8 cellular contexts compared by ENCODE assay signal in the genomic region with DNA sequence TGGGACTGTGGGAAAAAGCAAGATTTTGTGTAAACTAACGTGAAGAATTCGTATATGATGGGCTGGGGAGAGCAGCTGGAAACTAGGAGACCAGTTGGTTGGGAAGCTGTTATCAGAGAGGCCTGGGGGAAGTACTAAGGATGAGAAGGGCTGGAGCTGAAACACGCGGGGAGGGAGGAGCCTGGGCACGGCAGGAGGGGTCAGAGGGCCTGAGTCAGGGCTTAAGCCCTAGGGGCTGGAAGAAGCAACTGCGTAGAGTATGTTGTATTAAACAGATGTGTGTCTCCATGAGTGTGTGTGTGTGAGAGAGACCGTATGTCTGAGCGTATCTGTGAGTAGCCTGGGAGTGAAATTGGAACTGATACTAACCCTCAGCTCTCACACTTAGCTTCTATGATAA. TPM values are rescaled to one million over a fixed set of nuclear protein-coding genes. Genes with fewer than 3 reads are reported as not detected.
DNase-seq lines count a peak whose midpoint lies in the region; ATAC-seq, FAIRE-seq and TF ChIP-seq lines count a peak whose summit lies in the region.

No MANE protein-coding gene starts in this region.

- no peak for TF ChIP-seq EP300 in K562 (IDR thresholded peaks at IDR 0.05; ENCODE audit: low read length)

- in situ Hi-C loops in K562 (cut with MboI) = no loop called here

- H2AFZ ChIP-seq in K562 (ENCODE audit: low read depth, low read length) = no peak overlapping the region

- no peak overlapping the region for H3K4me2 ChIP-seq in K562 (ENCODE audit: insufficient read depth, low read length)

- intact Hi-C loops in K562 (cut with micrococcal nuclease) = loop anchor here (10.0 kb wide), 1 partner anchor 215 kb away; no protein-coding TSS in a partner anchor

- no TSS peak for BruUV-seq in K562 (replicated peaks; lab: Mats Ljungman, UMichigan)

- 16% methylated on average over 8 of the region's 8 CpGs for WGBS in K562 (ENCODE audit: insufficient coverage, low coverage, missing lambda C conversion rate)

- DNase-seq in activated CD4-positive, alpha-beta T cell treated with anti-CD3 and anti-CD28 coated beads for 48 hours = peak; percentile 38
- DNase-seq in activated CD4-positive, alpha-beta T cell treated with anti-CD3 and anti-CD28 coated beads for 4 hours = no peak
- DNase-seq in NCI-H510A treated with DMSO at 0.1 percent for 48 hours (lab: John Stamatoyannopoulos, UW) (peak; percentile 26), K562 (ENCODE audit: extremely low read depth in 1 of 4, low spot score in 3 of 4) (peak; percentile 51 to 69 (median 58)), retina (peak; percentile 38), NCI-H1694 treated with DMSO at 0.1 percent for 48 hours (lab: John Stamatoyannopoulos, UW) (no peak)

- peak; percentile 61 for FAIRE-seq in K562 (lab: Jason Lieb, UNC)

- H3K9ac ChIP-seq in K562 (ENCODE audit: insufficient read depth in 1 of 2, low read depth in 2 of 2, low read length in 2 of 2) = no peak overlapping the region

- H4K20me1 ChIP-seq in K562 (replicated peaks; ENCODE audit: control insufficient read depth, insufficient read depth, low read length) = no peaks in the 10 kb centered on the region

- peaks cover 15 to 37% of the 10 kb centered on the region in 2 experiments for H3K27me3 ChIP-seq in K562 (ENCODE audit: control insufficient read depth in 2 of 2, insufficient read depth in 2 of 2, low read length in 2 of 2)

- peak; percentile 94 for ATAC-seq in K562
- ATAC-seq in GM18502 (IDR thresholded peaks at IDR 0.05; ENCODE audit: poor library complexity, unreplicated experiment) = no peak
- no peak for ATAC-seq in HG03342 (IDR thresholded peaks at IDR 0.05; ENCODE audit: unreplicated experiment)

- POLR2A ChIA-PET in K562 (lab: Yijun Ruan, JAX) = interaction anchor here (0.5 to 0.7 kb wide), 2 partner anchors 23 to 102 kb away, joined by 3 to 5 read pairs; no protein-coding TSS in a partner anchor

- no peak overlapping the region for H3K27ac ChIP-seq in K562 (ENCODE audit: extremely low read depth, low read depth, low read length)

- no peaks in the 10 kb centered on the region for H3K79me2 ChIP-seq in K562 (ENCODE audit: control insufficient read depth, insufficient read depth, low read length)

- no peaks in the 10 kb centered on the region for H3K9me3 ChIP-seq in K562 (replicated peaks; ENCODE audit: control insufficient read depth, insufficient read depth, low read depth, low read length)

- TF ChIP-seq POLR2A in K562 (conservative IDR thresholded peaks at IDR 0.05) = no peak

- H3K4me3 ChIP-seq in K562 = no peak overlapping the region

- no peak for TF ChIP-seq CTCF in K562 (IDR thresholded peaks at IDR 0.05 in 2 of 3, conservative IDR thresholded peaks at IDR 0.05 in 1 of 3; ENCODE audit: insufficient read depth in 2 of 3, low read depth in 1 of 3, low read length in 3 of 3)

- no peak for TF ChIP-seq RAD21 in K562 (CRISPR knock-in tag; conservative IDR thresholded peaks at IDR 0.05 in 1 of 2, IDR thresholded peaks at IDR 0.05 in 1 of 2)

- peaks cover 3 to 11% of the 10 kb centered on the region in 2 experiments; a peak in 3 of 5 replicates for H3K4me1 ChIP-seq in K562 (replicated peaks in 1 of 2; ENCODE audit: control insufficient read depth in 2 of 2, insufficient read depth in 2 of 2, low read length in 2 of 2)

- CTCF ChIA-PET in K562 (lab: Yijun Ruan, JAX; ENCODE audit: low intra/inter-chr PET ratio) = no interaction called here

- H3K36me3 ChIP-seq in K562 (ENCODE audit: control insufficient read depth, insufficient read depth, low read length) = no peaks in the 10 kb centered on the region

- no peaks in the 10 kb centered on the region for H3K9me1 ChIP-seq in K562 (ENCODE audit: control insufficient read depth, insufficient read depth, low read length)

TF ChIP-seq in K562, 482 proteins besides CTCF, POLR2A, EP300 and RAD21:
- no peak for TF ChIP-seq NR2C2 (CRISPR knock-in tag; IDR thresholded peaks at IDR 0.05)
- TF ChIP-seq NR2C2 (tag; IDR thresholded peaks at IDR 0.05) = peak; percentile 25; the same call in 1 of the 2 replicates
- TF ChIP-seq BCL6 (CRISPR knock-in tag; IDR thresholded peaks at IDR 0.05) = no peak

RNA-seq across cellular contexts. Expression of a gene that starts 8.4 kb away (rescaled TPM):
- total RNA-seq in K562 (2011; cell fraction: chromatin; rRNA removed; ENCODE audit: low replicate concordance) = not detected in 2 replicates
- total RNA-seq in K562 (2011; cell fraction: nucleolus; rRNA removed) = not detected in 2 replicates
- total RNA-seq in K562 (2011; cell fraction: nucleoplasm; rRNA removed) = not detected in 2 replicates
- total RNA-seq in K562 (2014; rRNA removed) (not detected in 2 replicates), K562 (2014; rRNA removed; fragmentation: Illumina TruSeq; extraction: Trizol) (not detected in 2 replicates), K562 (2015; rRNA removed; fragmentation: Illumina TruSeq; extraction: Trizol) (not detected in 2 replicates), K562 (2021) (not detected in 2 replicates)
- polyA plus RNA-seq in K562 (2011; rRNA removed) (not detected in 2 replicates), K562 (2014; fragmentation: Illumina TruSeq; extraction: Trizol) (not detected in 2 replicates), K562 (2014; fragmentation: Nextera tagmentation; extraction: Ambion mirVana) (not detected), K562 (2014; rRNA removed) (not detected in 2 replicates)
- polyA plus RNA-seq in K562 (2011; cell fraction: cytosol; rRNA removed) = not detected in 2 replicates
- not detected in 2 replicates for polyA plus RNA-seq in K562 (2011; cell fraction: nucleus; rRNA removed)
- polyA plus RNA-seq in K562 (2012) = not detected in 2 replicates
- not detected in 2 replicates for polyA minus RNA-seq in K562 (2011; rRNA and poly(A)+ RNA removed)
- polyA minus RNA-seq in K562 (2011; cell fraction: cytosol; rRNA and poly(A)+ RNA removed) = not detected in 2 replicates
- not detected in 2 replicates for polyA minus RNA-seq in K562 (2011; cell fraction: nucleus; rRNA and poly(A)+ RNA removed)

Comparison
In these comparisons a context has a peak if more than half of its experiments do, and no peak if none do; other contexts are left out.
1. DNase-seq: peak in activated CD4-positive, alpha-beta T cell treated with anti-CD3 and anti-CD28 coated beads for 48 hours (single experiment), NCI-H510A treated with DMSO at 0.1 percent for 48 hours (single experiment), K562 (4 of 4) and retina (single experiment); none in activated CD4-positive, alpha-beta T cell treated with anti-CD3 and anti-CD28 coated beads for 4 hours (0 of 2) and NCI-H1694 treated with DMSO at 0.1 percent for 48 hours (single experiment).